Comparison of ENCODE assay signal across 8 cellular contexts in the genomic region with DNA sequence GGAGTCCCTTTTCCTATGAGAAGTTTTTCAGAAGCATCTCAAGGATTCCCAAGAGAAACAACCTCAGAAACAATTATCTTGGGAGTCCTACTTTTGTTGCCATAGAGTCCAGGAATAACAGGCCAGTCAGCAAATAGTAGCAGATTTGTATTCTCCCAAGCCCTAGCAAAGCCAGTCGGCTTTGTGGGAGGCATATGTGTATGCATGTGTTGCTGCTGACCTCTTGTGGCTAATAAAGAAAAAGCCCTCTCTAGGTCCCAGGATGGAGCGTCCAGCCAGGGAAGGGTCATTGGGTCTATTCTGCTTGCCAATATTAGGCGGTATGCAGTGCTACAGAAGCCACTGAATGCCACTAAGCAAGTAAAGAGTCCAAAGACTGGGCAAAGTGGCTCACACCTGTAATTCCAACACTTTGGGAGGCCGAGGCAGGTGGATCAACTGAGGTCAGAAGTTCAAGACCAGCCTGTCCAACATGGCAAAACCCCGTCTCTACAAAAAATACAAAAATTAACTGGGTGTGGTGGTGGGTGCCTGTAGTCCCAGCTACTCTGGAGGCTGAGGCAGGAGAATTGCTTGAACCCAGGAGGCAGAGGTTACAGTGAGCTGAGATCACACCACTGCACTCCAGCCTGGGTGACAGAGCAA. TPM values are rescaled to one million over a fixed set of nuclear protein-coding genes. Genes with fewer than 3 reads are reported as not detected.
A peak's percentile ranks its signal among the peaks of the same experiment; 100 is the strongest.
DNase-seq lines count a peak whose midpoint lies in the region; ATAC-seq, FAIRE-seq and TF ChIP-seq lines count a peak whose summit lies in the region.
"Not testable (repeated sequence)": the region's sequence is repeated elsewhere in the genome, so short reads cannot be mapped to it uniquely, and the experiment has no call there.

No MANE protein-coding gene starts in this region.

- not testable (repeated sequence) for H4K91ac ChIP-seq in mesenchymal stem cell (ENCODE audit: low read length)

- H3K9me3 ChIP-seq in mesenchymal stem cell (ENCODE audit: control insufficient read depth, low read length): not testable (repeated sequence)

- not testable (repeated sequence) for H3K4me3 ChIP-seq in fibroblast of pulmonary artery (replicated peaks; ENCODE audit: low read depth, low read length); mesenchymal stem cell (ENCODE audit: insufficient read depth in 1 of 2, low read depth in 1 of 2, low read length in 2 of 2)

- H3K9ac ChIP-seq in mesenchymal stem cell (ENCODE audit: low read length): peak overlapping the region; percentile 54

- H3K4me1 Mint-ChIP-seq in activated naive CD8-positive, alpha-beta T cell treated with anti-CD3 and anti-CD28 coated beads, Interleukin-2, amount 50 U/mL, for 24 hours; stimulated activated memory B cell treated with anti-CD40 and anti-IgM and Interleukin-4, amounts not matched to agents 10 μg/mL and 1 μg/mL and 100 μg/mL, for 72 hours: not testable (repeated sequence)

- not testable (repeated sequence) for H4K8ac ChIP-seq in mesenchymal stem cell (ENCODE audit: low read length)

- not testable (repeated sequence) for H3K4me2 ChIP-seq in mesenchymal stem cell (ENCODE audit: low read length, poor library complexity, severe bottlenecking)

- peak; percentile 77 for ATAC-seq in activated naive CD8-positive, alpha-beta T cell treated with anti-CD3 and anti-CD28 coated beads, Interleukin-2, amount 50 U/mL, for 24 hours
- peak; percentile 80 for ATAC-seq in stimulated activated memory B cell treated with anti-CD40 and anti-IgM and Interleukin-4, amounts not matched to agents 10 μg/mL and 1 μg/mL and 100 μg/mL, for 72 hours

- not testable (repeated sequence) for H2BK15ac ChIP-seq in mesenchymal stem cell (ENCODE audit: low read depth, poor library complexity, severe bottlenecking)

- peak; percentile 87 for TF ChIP-seq CTCF in fibroblast of pulmonary artery (IDR thresholded peaks at IDR 0.05; ENCODE audit: low read length, missing control alignments)

- H2BK120ac ChIP-seq in mesenchymal stem cell (ENCODE audit: low read depth, low read length): not testable (repeated sequence)

- not testable (repeated sequence) for H3K36me3 Mint-ChIP-seq in activated naive CD8-positive, alpha-beta T cell treated with anti-CD3 and anti-CD28 coated beads, Interleukin-2, amount 50 U/mL, for 24 hours (ENCODE audit: low read depth); stimulated activated memory B cell treated with anti-CD40 and anti-IgM and Interleukin-4, amounts not matched to agents 10 μg/mL and 1 μg/mL and 100 μg/mL, for 72 hours

- peaks cover 0 to 23% of the 10 kb centered on the region in 2 experiments for H3K27me3 ChIP-seq in mesenchymal stem cell (ENCODE audit: control insufficient read depth in 1 of 2, insufficient read depth in 1 of 2, low read length in 2 of 2)

- not testable (repeated sequence) for H3K36me3 ChIP-seq in mesenchymal stem cell (ENCODE audit: control insufficient read depth in 1 of 2, insufficient read depth in 2 of 2, low read depth in 1 of 2, low read length in 2 of 2)

- not testable (repeated sequence) for H3K27ac ChIP-seq in mesenchymal stem cell (ENCODE audit: low read length, poor library complexity, severe bottlenecking)

- H2BK5ac ChIP-seq in mesenchymal stem cell (ENCODE audit: low read depth, low read length, poor library complexity, severe bottlenecking): not testable (repeated sequence)

- DNase-seq in COR-L47 (lab: John Stamatoyannopoulos, UW) (peak; percentile 69), H54 (ENCODE audit: insufficient read length, low spot score) (peak; percentile 19), NCI-H1436 (lab: John Stamatoyannopoulos, UW) (peak; percentile 61), RPMI7951 (ENCODE audit: low read depth) (peak; percentile 77), fibroblast of pulmonary artery (ENCODE audit: low read depth) (peak; percentile 93), mesenchymal stem cell (peak; percentile 87)
- peak; percentile 12 for DNase-seq in activated naive CD8-positive, alpha-beta T cell treated with anti-CD3 and anti-CD28 coated beads, Interleukin-2, amount 50 U/mL, for 24 hours

- peak; percentile 80 for FAIRE-seq in H54 (lab: Jason Lieb, UNC)

- H2AFZ ChIP-seq in mesenchymal stem cell (ENCODE audit: low read depth, low read length): not testable (repeated sequence)

- not testable (repeated sequence) for H3K9me3 Mint-ChIP-seq in activated naive CD8-positive, alpha-beta T cell treated with anti-CD3 and anti-CD28 coated beads, Interleukin-2, amount 50 U/mL, for 24 hours; stimulated activated memory B cell treated with anti-CD40 and anti-IgM and Interleukin-4, amounts not matched to agents 10 μg/mL and 1 μg/mL and 100 μg/mL, for 72 hours

- not testable (repeated sequence) for H3K27ac Mint-ChIP-seq in activated naive CD8-positive, alpha-beta T cell treated with anti-CD3 and anti-CD28 coated beads, Interleukin-2, amount 50 U/mL, for 24 hours; stimulated activated memory B cell treated with anti-CD40 and anti-IgM and Interleukin-4, amounts not matched to agents 10 μg/mL and 1 μg/mL and 100 μg/mL, for 72 hours

- not testable (repeated sequence) for H3K23ac ChIP-seq in mesenchymal stem cell (ENCODE audit: low read length in 2 of 2)

- TF ChIP-seq POLR2A in H54 (IDR thresholded peaks at IDR 0.05; ENCODE audit: low read depth, low read length): not testable (repeated sequence)

- H2AK5ac ChIP-seq in mesenchymal stem cell (ENCODE audit: low read length, severe bottlenecking): not testable (repeated sequence)

- not testable (repeated sequence) for H3K14ac ChIP-seq in mesenchymal stem cell (ENCODE audit: low read length in 2 of 2)

- peaks cover 29% of the 10 kb centered on the region for H3K27me3 Mint-ChIP-seq in activated naive CD8-positive, alpha-beta T cell treated with anti-CD3 and anti-CD28 coated beads, Interleukin-2, amount 50 U/mL, for 24 hours
- H3K27me3 Mint-ChIP-seq in stimulated activated memory B cell treated with anti-CD40 and anti-IgM and Interleukin-4, amounts not matched to agents 10 μg/mL and 1 μg/mL and 100 μg/mL, for 72 hours: peaks cover 21% of the 10 kb centered on the region

- WGBS in mesenchymal stem cell: 16% methylated on average over 4 of the region's 5 CpGs

- not testable (repeated sequence) for H2BK12ac ChIP-seq in mesenchymal stem cell (ENCODE audit: low read length in 2 of 2)

- not testable (repeated sequence) for H3K79me1 ChIP-seq in mesenchymal stem cell (replicated peaks; ENCODE audit: low read length, poor library complexity, severe bottlenecking)

- H3K4me1 ChIP-seq in mesenchymal stem cell (ENCODE audit: control insufficient read depth, insufficient read depth, low read depth, low read length): not testable (repeated sequence)

- H3K4ac ChIP-seq in mesenchymal stem cell (ENCODE audit: low read depth in 1 of 2, low read length in 2 of 2): not testable (repeated sequence)

- H3K18ac ChIP-seq in mesenchymal stem cell (ENCODE audit: low read depth in 1 of 2, low read length in 2 of 2): not testable (repeated sequence)

- not testable (repeated sequence) for H3K4me3 Mint-ChIP-seq in activated naive CD8-positive, alpha-beta T cell treated with anti-CD3 and anti-CD28 coated beads, Interleukin-2, amount 50 U/mL, for 24 hours; stimulated activated memory B cell treated with anti-CD40 and anti-IgM and Interleukin-4, amounts not matched to agents 10 μg/mL and 1 μg/mL and 100 μg/mL, for 72 hours

RNA-seq across cellular contexts. Expression of gene RUSC2, which starts 12.6 kb away (rescaled TPM):
- 6.4 and 7.6 TPM in 2 replicates for total RNA-seq in RPMI7951 (2014; rRNA removed; shearing (Covaris generic))
- polyA plus RNA-seq in mesenchymal stem cell (2013, experiment 1 of 2): 13.1 TPM
- 12.6 TPM for polyA plus RNA-seq in mesenchymal stem cell (2013, experiment 2 of 2)

Comparison
In these comparisons a context has a peak if more than half of its experiments do, and no peak if none do; other contexts are left out.
1. DNase-seq: peak in every context shown above with its lines; median percentile 93 in fibroblast of pulmonary artery; 87 in mesenchymal stem cell; 77 in RPMI7951; 69 in COR-L47; 61 in NCI-H1436; 19 in H54; 12 in activated naive CD8-positive, alpha-beta T cell treated with anti-CD3 and anti-CD28 coated beads, Interleukin-2, amount 50 U/mL, for 24 hours.